Comparison of ENCODE assay signal across 23 cellular contexts in the genomic region with DNA sequence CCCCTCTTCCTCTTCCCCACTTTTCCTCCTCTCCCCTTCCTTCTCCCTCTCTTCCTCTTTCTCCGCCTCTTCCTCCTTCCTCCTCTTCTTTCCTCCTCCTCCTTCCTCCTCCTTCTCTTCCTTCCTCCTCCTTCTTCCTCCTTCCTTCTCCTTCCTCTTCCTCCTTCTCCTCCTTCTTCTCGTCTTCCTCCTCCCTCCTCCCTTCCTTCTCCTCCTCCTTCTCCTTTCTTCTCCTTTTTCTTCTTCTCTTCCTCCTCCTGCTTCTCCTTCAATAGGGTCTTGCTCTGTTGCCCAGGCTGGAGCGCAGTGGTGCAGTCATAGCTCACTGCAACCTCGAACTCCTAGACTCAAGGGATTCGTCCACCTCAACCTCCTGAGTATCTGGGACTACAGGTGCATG. TPM values are rescaled to one million over a fixed set of nuclear protein-coding genes. Genes with fewer than 3 reads are reported as not detected.
"Had no signal": no experiment of that assay in that cellular context is flagged by ENCODE, and none has a peak within 500 bp of the region (broad histone marks: within the 10 kb centered on the region; RNA-seq: fewer than 3 reads in every experiment).

No MANE protein-coding gene starts in this region.

- H3K4me3 Mint-ChIP-seq: effector memory CD8-positive, alpha-beta T cell; natural killer cell; neural crest cell; stimulated activated memory B cell treated with anti-CD40 and anti-IgM and Interleukin-4, amounts not matched to agents 10 μg/mL and 1 μg/mL and 100 μg/mL, for 72 hours had no signal

- H3K27ac Mint-ChIP-seq: natural killer cell; progenitor cell of endocrine pancreas; stimulated activated memory B cell treated with anti-CD40 and anti-IgM and Interleukin-4, amounts not matched to agents 10 μg/mL and 1 μg/mL and 100 μg/mL, for 72 hours had no signal

- H3K36me3 ChIP-seq: neutrophil, thoracic aorta, uterus had no signal

- FAIRE-seq: endometrium, frontal cortex, keratinocyte had no signal

- ATAC-seq: effector memory CD8-positive, alpha-beta T cell; left ventricle myocardium superior; lower lobe of right lung; natural killer cell; sciatic nerve; stimulated activated memory B cell treated with anti-CD40 and anti-IgM and Interleukin-4, amounts not matched to agents 10 μg/mL and 1 μg/mL and 100 μg/mL, for 72 hours; stimulated activated naive CD8-positive, alpha-beta T cell treated with anti-CD3 and anti-CD28 coated beads, Interleukin-15, Interleukin-2, amounts not matched to agents 100 U/mL and 50 U/mL, for 24 hours had no signal

- H3K9ac ChIP-seq: parathyroid adenoma had no signal

- H3K36me3 Mint-ChIP-seq: natural killer cell; stimulated activated memory B cell treated with anti-CD40 and anti-IgM and Interleukin-4, amounts not matched to agents 10 μg/mL and 1 μg/mL and 100 μg/mL, for 72 hours had no signal

- H3K27ac ChIP-seq: lower lobe of right lung, neutrophil, parathyroid adenoma, thoracic aorta, upper lobe of left lung, uterus had no signal

- H2AFZ ChIP-seq: parathyroid adenoma had no signal

- H3K27me3 ChIP-seq: neutrophil, tibial nerve, upper lobe of left lung, uterus had no signal

- H3K9me3 ChIP-seq: lower lobe of right lung, neutrophil, thoracic aorta, tibial nerve, upper lobe of left lung, uterus had no signal

- H3K4me1 Mint-ChIP-seq: natural killer cell; stimulated activated memory B cell treated with anti-CD40 and anti-IgM and Interleukin-4, amounts not matched to agents 10 μg/mL and 1 μg/mL and 100 μg/mL, for 72 hours had no signal

- H3K4me3 ChIP-seq: lower lobe of right lung, thoracic aorta, tibial nerve, upper lobe of left lung, uterus had no signal

- H3K9me3 Mint-ChIP-seq: effector memory CD8-positive, alpha-beta T cell; natural killer cell; neural crest cell; stimulated activated memory B cell treated with anti-CD40 and anti-IgM and Interleukin-4, amounts not matched to agents 10 μg/mL and 1 μg/mL and 100 μg/mL, for 72 hours had no signal

- H3K79me2 ChIP-seq: parathyroid adenoma had no signal

- DNase-seq: cortex of kidney; effector memory CD8-positive, alpha-beta T cell; head of caudate nucleus; left ventricle myocardium superior; lower lobe of right lung; natural killer cell; stimulated activated CD4-positive, alpha-beta T cell treated with anti-CD3 and anti-CD28 coated beads, Interleukin-2, amount 100 ng/mL, for 24 hours; stimulated activated CD4-positive, alpha-beta T cell treated with anti-CD3 and anti-CD28 coated beads, Interleukin-4, amount 100 ng/mL, for 24 hours; stimulated activated naive CD8-positive, alpha-beta T cell treated with anti-CD3 and anti-CD28 coated beads, Interleukin-15, Interleukin-2, amounts not matched to agents 100 U/mL and 50 U/mL, for 24 hours; upper lobe of left lung; uterus had no signal

- H3K4me1 ChIP-seq: lower lobe of right lung, uterus had no signal

RNA-seq across cellular contexts. Expression of a gene that starts 56.9 kb away (rescaled TPM):
- total RNA-seq: fibroblast of villous mesenchyme had no signal
